Comparison of ENCODE assay signal across 8 cellular contexts in the genomic region with DNA sequence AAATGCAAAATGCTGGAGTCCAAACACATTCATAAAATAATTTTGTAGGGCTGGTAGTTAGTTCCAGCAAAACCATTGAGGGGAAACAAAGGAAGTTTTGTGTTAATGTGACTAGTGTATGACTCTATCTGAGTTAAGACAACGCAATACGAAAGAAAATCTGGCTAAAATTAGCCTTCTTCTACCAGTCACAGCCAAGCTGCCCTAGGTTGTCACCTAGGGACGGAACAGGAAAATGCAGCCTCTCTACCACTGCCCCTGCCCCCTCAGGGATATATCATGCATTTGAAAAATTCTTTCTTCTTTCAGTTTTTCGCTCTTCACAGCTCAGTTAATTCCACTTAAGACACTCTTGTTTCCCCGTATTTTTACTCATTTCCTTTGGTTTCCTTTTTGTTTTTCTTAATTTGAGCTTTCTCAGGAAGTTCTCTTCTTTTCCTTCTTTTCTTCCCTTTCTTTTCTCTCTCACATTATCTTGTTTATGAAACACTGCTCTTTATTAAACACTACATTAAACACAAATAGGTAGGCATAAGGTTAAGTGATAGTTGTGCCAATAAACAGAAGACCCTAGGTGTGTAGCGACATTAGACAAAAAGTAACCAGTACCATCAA. TPM values are rescaled to one million over a fixed set of nuclear protein-coding genes. Genes with fewer than 3 reads are reported as not detected.
DNase-seq lines count a peak whose midpoint lies in the region; ATAC-seq and TF ChIP-seq lines count a peak whose summit lies in the region.

No MANE protein-coding gene starts in this region.

- H3K27ac ChIP-seq in foreskin keratinocyte (peak overlapping the region; percentile 55), gastrocnemius medialis (no peak overlapping the region)

- in situ Hi-C loops in gastrocnemius medialis (cut with MboI; ENCODE audit: low sequenced_read_pairs in 4 of 4), result no loop called here

- H3K4me3 Mint-ChIP-seq in stimulated activated effector memory CD8-positive, alpha-beta T cell treated with anti-CD3 and anti-CD28 coated beads, Interleukin-12 subunit alpha, Interleukin-12 subunit beta, amount 100 ng/mL, for 72 hours, result no peak overlapping the region

- ATAC-seq in GM21619 (IDR thresholded peaks at IDR 0.05; ENCODE audit: unreplicated experiment), result peak; percentile 65
- ATAC-seq in foreskin keratinocyte, result peak; percentile 83
- peak; percentile 61 for ATAC-seq in stimulated activated effector memory CD8-positive, alpha-beta T cell treated with anti-CD3 and anti-CD28 coated beads, Interleukin-12 subunit alpha, Interleukin-12 subunit beta, amount 100 ng/mL, for 72 hours
- ATAC-seq in gastrocnemius medialis, result no peak

- H3K4me3 ChIP-seq in BE2C (ENCODE audit: low read depth, low read length) (no peak overlapping the region), gastrocnemius medialis (no peak overlapping the region)

- no peaks in the 10 kb centered on the region for H3K36me3 ChIP-seq in BE2C
- no peaks in the 10 kb centered on the region for H3K36me3 ChIP-seq in gastrocnemius medialis

- peak; percentile 65 for TF ChIP-seq CTCF in BE2C (IDR thresholded peaks at IDR 0.05; ENCODE audit: low read depth, low read length)
- TF ChIP-seq CTCF in foreskin keratinocyte (conservative IDR thresholded peaks at IDR 0.05), result peak; percentile 58
- TF ChIP-seq CTCF in gastrocnemius medialis (IDR thresholded peaks at IDR 0.05 in 4 of 5, conservative IDR thresholded peaks at IDR 0.05 in 1 of 5), result peak in 1 of 5 experiments; percentile 15

- no peaks in the 10 kb centered on the region for H3K9me3 ChIP-seq in BE2C
- no peaks in the 10 kb centered on the region for H3K9me3 ChIP-seq in gastrocnemius medialis

- intact Hi-C loops in gastrocnemius medialis (cut with DNase I; ENCODE audit: low total_unique reads), result no loop called here

- H3K27ac Mint-ChIP-seq in stimulated activated effector memory CD8-positive, alpha-beta T cell treated with anti-CD3 and anti-CD28 coated beads, Interleukin-12 subunit alpha, Interleukin-12 subunit beta, amount 100 ng/mL, for 72 hours, result no peak overlapping the region

- H3K36me3 Mint-ChIP-seq in stimulated activated effector memory CD8-positive, alpha-beta T cell treated with anti-CD3 and anti-CD28 coated beads, Interleukin-12 subunit alpha, Interleukin-12 subunit beta, amount 100 ng/mL, for 72 hours, result no peaks in the 10 kb centered on the region

- H3K27me3 ChIP-seq in BE2C (peaks cover 50% of the 10 kb centered on the region), foreskin keratinocyte (no peaks in the 10 kb centered on the region), gastrocnemius medialis (peaks cover 0 to 21% (median 7%) of the 10 kb centered on the region in 3 donors)

- TF ChIP-seq POLR2A in gastrocnemius medialis (IDR thresholded peaks at IDR 0.05), result no peak

- H3K4me1 Mint-ChIP-seq in stimulated activated effector memory CD8-positive, alpha-beta T cell treated with anti-CD3 and anti-CD28 coated beads, Interleukin-12 subunit alpha, Interleukin-12 subunit beta, amount 100 ng/mL, for 72 hours, result peaks cover 6% of the 10 kb centered on the region

- H3K4me1 ChIP-seq in BE2C (no peaks in the 10 kb centered on the region), foreskin keratinocyte (no peaks in the 10 kb centered on the region), gastrocnemius medialis (no peaks in the 10 kb centered on the region)

- H3K9me3 Mint-ChIP-seq in stimulated activated effector memory CD8-positive, alpha-beta T cell treated with anti-CD3 and anti-CD28 coated beads, Interleukin-12 subunit alpha, Interleukin-12 subunit beta, amount 100 ng/mL, for 72 hours, result peaks cover 3% of the 10 kb centered on the region

- DNase-seq in BE2C, result peak; percentile 22
- peak; percentile 61 for DNase-seq in NCI-H526 treated with DMSO at 0.1 percent for 48 hours (lab: John Stamatoyannopoulos, UW)
- peak in 1 of 2 donors; percentile 26 for DNase-seq in foreskin keratinocyte
- DNase-seq in stimulated activated effector memory CD8-positive, alpha-beta T cell treated with anti-CD3 and anti-CD28 coated beads, Interleukin-12 subunit alpha, Interleukin-12 subunit beta, amount 100 ng/mL, for 72 hours (ENCODE audit: low spot score in 2 of 2), result no peak
- no peak for DNase-seq in activated CD4-positive, CD25-positive, alpha-beta regulatory T cell (lab: John Stamatoyannopoulos, UW)
- DNase-seq in SK-N-DZ (ENCODE audit: low spot score), result no peak
- DNase-seq in gastrocnemius medialis, result no peak

RNA-seq across cellular contexts. Expression of a gene that starts 30.6 kb away (rescaled TPM):
- not detected for polyA plus RNA-seq in BE2C (2012; ENCODE audit: insufficient read depth, insufficient read length, low read depth)
- total RNA-seq in foreskin keratinocyte, result 0.03 TPM in 1 of 2 replicates, not detected in the other
- polyA plus RNA-seq in foreskin keratinocyte, result 0.08 TPM in 1 of 2 replicates, not detected in the other
- not detected in 2 replicates for polyA plus RNA-seq in SK-N-DZ (2014; cell fraction: cytosol; rRNA removed)
- polyA plus RNA-seq in SK-N-DZ (2014; cell fraction: nucleus; rRNA removed), result not detected in 2 replicates
- under 1 TPM in 1 of 4 donors, not detected in 3; 0.10 TPM for total RNA-seq in gastrocnemius medialis

Comparison
In these comparisons a context has a peak if more than half of its experiments do, and no peak if none do; other contexts are left out.
1. DNase-seq: peak in BE2C (single experiment) and NCI-H526 treated with DMSO at 0.1 percent for 48 hours (single experiment); none in stimulated activated effector memory CD8-positive, alpha-beta T cell treated with anti-CD3 and anti-CD28 coated beads, Interleukin-12 subunit alpha, Interleukin-12 subunit beta, amount 100 ng/mL, for 72 hours (0 of 2), activated CD4-positive, CD25-positive, alpha-beta regulatory T cell (0 of 4), SK-N-DZ (single experiment) and gastrocnemius medialis (0 of 2).
2. ATAC-seq: peak in GM21619 (single experiment), foreskin keratinocyte (single experiment) and stimulated activated effector memory CD8-positive, alpha-beta T cell treated with anti-CD3 and anti-CD28 coated beads, Interleukin-12 subunit alpha, Interleukin-12 subunit beta, amount 100 ng/mL, for 72 hours (single experiment); none in gastrocnemius medialis (0 of 2).